19 cellular contexts compared by ENCODE assay signal in the genomic region with DNA sequence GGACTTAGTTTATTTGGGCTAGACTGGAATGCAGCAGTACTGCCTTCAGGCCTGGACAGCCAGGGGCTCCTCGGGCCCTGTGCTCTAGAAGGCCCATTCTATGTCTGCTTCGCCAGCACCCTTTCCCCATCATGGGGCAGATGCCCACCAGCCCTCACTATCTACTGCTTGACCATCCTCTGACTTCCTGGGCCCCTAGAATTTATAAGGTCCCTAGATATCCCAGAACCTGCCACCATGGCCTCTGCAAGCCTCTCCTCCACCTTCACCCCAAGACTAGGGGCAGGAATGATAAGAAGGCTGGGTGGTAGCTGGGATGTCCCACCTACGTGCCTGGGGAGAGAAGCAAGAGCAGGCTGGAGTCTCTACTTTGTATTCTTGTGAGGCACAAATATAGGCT. TPM values are rescaled to one million over a fixed set of nuclear protein-coding genes. Genes with fewer than 3 reads are reported as not detected.
DNase-seq lines count a peak whose midpoint lies in the region; ATAC-seq, FAIRE-seq and TF ChIP-seq lines count a peak whose summit lies in the region.
"Had no signal": no experiment of that assay in that cellular context is flagged by ENCODE, and none has a peak within 500 bp of the region (broad histone marks: within the 10 kb centered on the region; RNA-seq: fewer than 3 reads in every experiment).

No MANE protein-coding gene starts in this region.

- no peak for TF ChIP-seq RAD21 in HepG2 (CRISPR knock-in tag; IDR thresholded peaks at IDR 0.05)

- 98% methylated on average over 3 of the region's 3 CpGs for WGBS in HepG2 (ENCODE audit: low lambda C conversion rate)
- WGBS in right lobe of liver (ENCODE audit: insufficient coverage, low coverage, low lambda C conversion rate, missing lambda C conversion rate), result 88% methylated on average over 3 of the region's 3 CpGs
- WGBS in esophagus muscularis mucosa, result 97% methylated on average over 3 of the region's 3 CpGs
- 94% methylated on average over 3 of the region's 3 CpGs for WGBS in thyroid gland, 2 donors

- no peak for DNase-seq in HepG2 (ENCODE audit: low spot score)
- DNase-seq in right lobe of liver, result no peak
- no peak for DNase-seq in OCI-LY7 (ENCODE audit: low spot score)
- DNase-seq in esophagus muscularis mucosa (ENCODE audit: extremely low spot score), result no peak
- no peak for DNase-seq in thyroid gland
- no peak for DNase-seq in sciatic nerve (ENCODE audit: low spot score)
- DNase-seq: 8988T; CD4-positive, CD25-positive, alpha-beta regulatory T cell; GDM1; GM23248; IMR-90 had no signal

- BruUV-seq in HepG2 (replicated peaks; lab: Mats Ljungman, UMichigan) (no TSS peak), OCI-LY7 (replicated peaks; lab: Mats Ljungman, UMichigan) (no TSS peak)

- TF ChIP-seq POLR2A in HepG2 (IDR thresholded peaks at IDR 0.05; ENCODE audit: insufficient read depth in 1 of 2, low read depth in 2 of 2, low read length in 2 of 2) (no peak), right lobe of liver (IDR thresholded peaks at IDR 0.05) (no peak), esophagus muscularis mucosa (IDR thresholded peaks at IDR 0.05; ENCODE audit: low read depth) (no peak), thyroid gland (IDR thresholded peaks at IDR 0.05) (no peak)

- in situ Hi-C loops in HepG2 (cut with HindIII; ENCODE audit: extremely low pct_ligation_motif_present, low pct_unique_long_range_greater_than_20kb), result loop anchor here (10.0 kb wide), 1 partner anchor 60 kb away; a partner anchor contains a TSS

- H3K4me1 ChIP-seq in HepG2 (ENCODE audit: insufficient read depth, low read length) (peaks cover 9% of the 10 kb centered on the region), right lobe of liver (peaks cover 0 to under 1% (median 0%) of the 10 kb centered on the region in 4 donors), OCI-LY7 (ENCODE audit: insufficient read depth, low read length, poor library complexity, severe bottlenecking) (peaks cover 17% of the 10 kb centered on the region), esophagus muscularis mucosa (peaks cover 0 to 19% (median 17%) of the 10 kb centered on the region in 4 donors), thyroid gland (peaks cover 12 to 15% of the 10 kb centered on the region in 2 donors)
- H3K4me1 ChIP-seq: Caco-2, HAP-1 had no signal

- H3K4me3 ChIP-seq in HepG2 (replicated peaks in 1 of 3; ENCODE audit: insufficient read depth in 1 of 3, low read depth in 2 of 3, low read length in 3 of 3) (no peak overlapping the region), right lobe of liver (no peak overlapping the region), OCI-LY7 (ENCODE audit: low read depth, low read length, poor library complexity, severe bottlenecking) (no peak overlapping the region), esophagus muscularis mucosa (no peak overlapping the region), thyroid gland (replicated peaks in 1 of 3) (no peak overlapping the region)
- H3K4me3 ChIP-seq: BLaER1 treated with 17β-estradiol and CSF1 and Interleukin-3, amounts not matched to agents 10 nM and 100 nM; GM23248; HAP-1; K562 had no signal

- TF ChIP-seq EP300 in HepG2 (IDR thresholded peaks at IDR 0.05; ENCODE audit: low read depth in 2 of 2, low read length in 2 of 2) (no peak), HepG2 (CRISPR knock-in tag; IDR thresholded peaks at IDR 0.05; ENCODE audit: borderline replicate concordance) (no peak), esophagus muscularis mucosa (IDR thresholded peaks at IDR 0.05) (no peak)

- H3K9me2 ChIP-seq in OCI-LY7 (ENCODE audit: insufficient read depth, low read length), result no peaks in the 10 kb centered on the region

- H3K27ac ChIP-seq in HepG2 (ENCODE audit: extremely low read length, insufficient read depth, low read length) (no peak overlapping the region), right lobe of liver (no peak overlapping the region), OCI-LY7 (ENCODE audit: low read depth, low read length, poor library complexity, severe bottlenecking) (no peak overlapping the region), esophagus muscularis mucosa (replicated peaks in 1 of 4) (peak overlapping the region in 3 of 4 donors; percentile 33 to 77 (median 68)), thyroid gland (peak overlapping the region; percentile 57 to 84 (median 69))
- H3K27ac ChIP-seq: BLaER1 treated with 17β-estradiol and CSF1 and Interleukin-3, amounts not matched to agents 10 nM and 100 nM; GM23248; HL-60 had no signal

- H3K27me3 ChIP-seq in HepG2 (ENCODE audit: control insufficient read depth in 1 of 2, insufficient read depth in 2 of 2, low read length in 2 of 2), result no peaks in the 10 kb centered on the region
- H3K27me3 ChIP-seq in right lobe of liver, result no peaks in the 10 kb centered on the region
- no peaks in the 10 kb centered on the region for H3K27me3 ChIP-seq in esophagus muscularis mucosa
- H3K27me3 ChIP-seq in thyroid gland, result no peaks in the 10 kb centered on the region
- H3K27me3 ChIP-seq: BLaER1 treated with 17β-estradiol and CSF1 and Interleukin-3, amounts not matched to agents 10 nM and 100 nM had no signal

- H3K9ac ChIP-seq in HepG2 (ENCODE audit: insufficient read depth, low read depth, low read length), result no peak overlapping the region
- H3K9ac ChIP-seq: GM23248 had no signal

- H3K9me3 ChIP-seq in HepG2 (ENCODE audit: low read length) (no peaks in the 10 kb centered on the region), right lobe of liver (no peaks in the 10 kb centered on the region), OCI-LY7 (ENCODE audit: low read length) (no peaks in the 10 kb centered on the region), esophagus muscularis mucosa (no peaks in the 10 kb centered on the region), thyroid gland (no peaks in the 10 kb centered on the region)
- H3K9me3 ChIP-seq: BLaER1 treated with 17β-estradiol and CSF1 and Interleukin-3, amounts not matched to agents 10 nM and 100 nM; Caco-2; HAP-1 had no signal

- peaks cover 0 to 5% of the 10 kb centered on the region in 2 experiments; a peak in 1 of 5 replicates for H3K36me3 ChIP-seq in HepG2 (replicated peaks in 1 of 2; ENCODE audit: control insufficient read depth in 1 of 2, insufficient read depth in 2 of 2, low read length in 2 of 2)
- no peaks in the 10 kb centered on the region for H3K36me3 ChIP-seq in right lobe of liver
- H3K36me3 ChIP-seq in OCI-LY7 (ENCODE audit: insufficient read depth, low read length), result no peaks in the 10 kb centered on the region
- peaks cover 0 to 10% (median 6%) of the 10 kb centered on the region in 4 donors for H3K36me3 ChIP-seq in esophagus muscularis mucosa
- no peaks in the 10 kb centered on the region for H3K36me3 ChIP-seq in thyroid gland
- H3K36me3 ChIP-seq: HAP-1 had no signal

- POLR2A ChIA-PET in HepG2 (lab: Yijun Ruan, JAX), result interaction anchor here (0.6 kb wide), 1 partner anchor 140 kb away, joined by 3 read pairs; no protein-coding TSS in a partner anchor
- POLR2A ChIA-PET in OCI-LY7 (lab: Charles Lee), result no interaction called here

- H3K79me2 ChIP-seq in HepG2 (ENCODE audit: insufficient read depth, low read length), result no peaks in the 10 kb centered on the region
- H3K79me2 ChIP-seq in OCI-LY7 (ENCODE audit: insufficient read depth, low read depth, low read length), result no peaks in the 10 kb centered on the region

- TF ChIP-seq CTCF in HepG2 (CRISPR knock-in tag; IDR thresholded peaks at IDR 0.05), result no peak
- TF ChIP-seq CTCF in right lobe of liver (IDR thresholded peaks at IDR 0.05), result no peak
- no peak for TF ChIP-seq CTCF in OCI-LY7 (conservative IDR thresholded peaks at IDR 0.05; ENCODE audit: low read length)
- TF ChIP-seq CTCF in esophagus muscularis mucosa (IDR thresholded peaks at IDR 0.05), result no peak
- TF ChIP-seq CTCF in thyroid gland (IDR thresholded peaks at IDR 0.05), result no peak

- no peak for FAIRE-seq in HepG2 (lab: Jason Lieb, UNC)
- FAIRE-seq: D721Med had no signal

- no peaks in the 10 kb centered on the region for H4K20me1 ChIP-seq in HepG2 (ENCODE audit: insufficient read depth, low read length)
- no peaks in the 10 kb centered on the region for H4K20me1 ChIP-seq in OCI-LY7 (ENCODE audit: insufficient read depth, low read length)
- H4K20me1 ChIP-seq: BLaER1 treated with 17β-estradiol and CSF1 and Interleukin-3, amounts not matched to agents 10 nM and 100 nM had no signal

- H2AFZ ChIP-seq in HepG2 (ENCODE audit: low read length) (no peak overlapping the region), OCI-LY7 (ENCODE audit: low read length) (peak overlapping the region; percentile 85; the same call in 1 of the 2 replicates)
- H2AFZ ChIP-seq: GM23248 had no signal

- H3K4me2 ChIP-seq in HepG2 (ENCODE audit: low read depth, low read length) (no peak overlapping the region), OCI-LY7 (ENCODE audit: low read length) (peak overlapping the region; percentile 66; the same call in 1 of the 2 replicates)

- ATAC-seq in HepG2, result no peak; the same call in 2 of the 3 replicates
- ATAC-seq in right lobe of liver, result no peak
- no peak for ATAC-seq in HG03520 (IDR thresholded peaks at IDR 0.05; ENCODE audit: unreplicated experiment)
- ATAC-seq in HG02759 (IDR thresholded peaks at IDR 0.05; ENCODE audit: unreplicated experiment), result no peak
- no peak for ATAC-seq in sciatic nerve

- intact Hi-C loops in HepG2 (cut with micrococcal nuclease; ENCODE audit: unreplicated experiment), result no loop called here
- intact Hi-C loops in right lobe of liver (cut with DNase I), result loop anchor here (10.0 kb wide), 1 partner anchor 100 kb away; no protein-coding TSS in a partner anchor
- intact Hi-C loops in OCI-LY7 (cut with micrococcal nuclease; ENCODE audit: unreplicated experiment), result loop anchor here (10.0 kb wide), 1 partner anchor 430 kb away; no protein-coding TSS in a partner anchor
- intact Hi-C loops in esophagus muscularis mucosa (cut with DNase I), result no loop called here
- intact Hi-C loops in thyroid gland (cut with DNase I), result no loop called here
- intact Hi-C loops in sciatic nerve (cut with DNase I), result no loop called here

- CTCF ChIA-PET in HepG2 (lab: Yijun Ruan, JAX; ENCODE audit: low intra/inter-chr PET ratio, low total read pairs) (interaction anchor here (1.5 kb wide), 1 partner anchor 105 kb away, joined by 15 read pairs; no protein-coding TSS in a partner anchor), OCI-LY7 (lab: Charles Lee; ENCODE audit: unreplicated experiment) (no interaction called here)

RNA-seq across cellular contexts. Expression of a gene that starts 58.8 kb away (rescaled TPM):
- 123 and 135 TPM in 2 replicates for total RNA-seq in HepG2 (2016; rRNA removed; fragmentation: Illumina TruSeq; extraction: Trizol)
- total RNA-seq in HepG2 (2016; cell fraction: cytosol; rRNA removed; fragmentation: Illumina TruSeq; extraction: Trizol; ENCODE audit: low read depth), result 98.8 and 127 TPM in 2 replicates
- 127 and 145 TPM in 2 replicates for total RNA-seq in HepG2 (2016; cell fraction: insoluble cytoplasmic fraction; rRNA removed; fragmentation: Illumina TruSeq; extraction: Trizol)
- total RNA-seq in HepG2 (2016; cell fraction: membrane; rRNA removed; fragmentation: Illumina TruSeq; extraction: Trizol), result 62.4 and 67.2 TPM in 2 replicates
- 136 and 152 TPM in 2 replicates for total RNA-seq in HepG2 (2016; cell fraction: nucleus; rRNA removed; fragmentation: Illumina TruSeq; extraction: Trizol)
- 44.9 and 49.4 TPM in 2 replicates for polyA plus RNA-seq in HepG2 (2011; rRNA removed)
- 17.6 and 28.4 TPM in 2 replicates for polyA plus RNA-seq in HepG2 (2011; cell fraction: cytosol; rRNA removed)
- 37.0 and 38.5 TPM in 2 replicates for polyA plus RNA-seq in HepG2 (2011; cell fraction: nucleus; rRNA removed)
- 57.6 and 63.3 TPM in 2 replicates for polyA plus RNA-seq in HepG2 (2012)
- polyA plus RNA-seq in HepG2 (2016; cell fraction: cytosol; fragmentation: Illumina TruSeq; extraction: Trizol; ENCODE audit: low read depth), result 1.6 and 2.2 TPM in 2 replicates
- 83.4 and 92.4 TPM in 2 replicates for polyA plus RNA-seq in HepG2 (2016; cell fraction: insoluble cytoplasmic fraction; fragmentation: Illumina TruSeq; extraction: Trizol; ENCODE audit: low read depth)
- 9.6 and 10.8 TPM in 2 replicates for polyA plus RNA-seq in HepG2 (2016; cell fraction: membrane; fragmentation: Illumina TruSeq; extraction: Trizol; ENCODE audit: low read depth)
- polyA plus RNA-seq in HepG2 (2016; cell fraction: nucleus; fragmentation: Illumina TruSeq; extraction: Trizol; ENCODE audit: insufficient read depth, low read depth), result 89.5 and 94.1 TPM in 2 replicates
- 16.3 and 63.5 TPM in 2 replicates for polyA minus RNA-seq in HepG2 (2011; rRNA and poly(A)+ RNA removed; ENCODE audit: low replicate concordance)
- polyA minus RNA-seq in HepG2 (2011; cell fraction: cytosol; rRNA and poly(A)+ RNA removed), result 84.7 and 102 TPM in 2 replicates
- polyA minus RNA-seq in HepG2 (2011; cell fraction: nucleus; rRNA and poly(A)+ RNA removed), result 292 and 316 TPM in 2 replicates
- total RNA-seq in right lobe of liver, result 10 to 100 TPM; 19.5 to 28.0 (median 21.5) TPM
- 24.2 and 25.2 TPM in 2 replicates for total RNA-seq in OCI-LY7 (2014; rRNA removed; shearing (Covaris generic))
- total RNA-seq in OCI-LY7 (2022), result 37.0 and 39.1 TPM in 2 replicates
- total RNA-seq in esophagus muscularis mucosa, result 10 to 100 TPM; 54.5 to 90.1 (median 68.9) TPM
- 10 to 100 TPM; 46.3 to 77.5 (median 53.6) TPM for total RNA-seq in thyroid gland
- total RNA-seq in sciatic nerve, result 50.1 TPM

RNA-seq across cellular contexts. Expression of a gene that starts 59.6 kb away (rescaled TPM):
- total RNA-seq in HepG2 (2016; rRNA removed; fragmentation: Illumina TruSeq; extraction: Trizol) (21.1 and 22.4 TPM in 2 replicates), right lobe of liver (1 to 10 TPM; 2.0 to 5.3 (median 2.5) TPM), OCI-LY7 (2022) (7.6 and 7.9 TPM in 2 replicates), esophagus muscularis mucosa (10 to 100 TPM in 2 of 4 donors, 1 to 10 TPM in 2; 5.0 to 12.3 (median 9.3) TPM), thyroid gland (10 to 100 TPM; 19.5 to 33.9 (median 24.3) TPM), sciatic nerve (13.3 TPM)
- 13.0 and 13.5 TPM in 2 replicates for total RNA-seq in HepG2 (2016; cell fraction: cytosol; rRNA removed; fragmentation: Illumina TruSeq; extraction: Trizol; ENCODE audit: low read depth)
- total RNA-seq in HepG2 (2016; cell fraction: insoluble cytoplasmic fraction; rRNA removed; fragmentation: Illumina TruSeq; extraction: Trizol), result 20.7 and 22.3 TPM in 2 replicates
- 18.6 and 18.9 TPM in 2 replicates for total RNA-seq in HepG2 (2016; cell fraction: membrane; rRNA removed; fragmentation: Illumina TruSeq; extraction: Trizol)
- total RNA-seq in HepG2 (2016; cell fraction: nucleus; rRNA removed; fragmentation: Illumina TruSeq; extraction: Trizol), result 16.1 and 23.9 TPM in 2 replicates
- polyA plus RNA-seq in HepG2 (2011; rRNA removed), result 3.9 and 4.2 TPM in 2 replicates
- polyA plus RNA-seq in HepG2 (2011; cell fraction: cytosol; rRNA removed), result 2.7 and 4.3 TPM in 2 replicates
- 4.0 and 5.7 TPM in 2 replicates for polyA plus RNA-seq in HepG2 (2011; cell fraction: nucleus; rRNA removed)
- polyA plus RNA-seq in HepG2 (2012), result 8.4 and 10.9 TPM in 2 replicates
- 12.3 and 14.0 TPM in 2 replicates for polyA plus RNA-seq in HepG2 (2016; cell fraction: cytosol; fragmentation: Illumina TruSeq; extraction: Trizol; ENCODE audit: low read depth)
- 22.9 and 29.9 TPM in 2 replicates for polyA plus RNA-seq in HepG2 (2016; cell fraction: insoluble cytoplasmic fraction; fragmentation: Illumina TruSeq; extraction: Trizol; ENCODE audit: low read depth)
- polyA plus RNA-seq in HepG2 (2016; cell fraction: membrane; fragmentation: Illumina TruSeq; extraction: Trizol; ENCODE audit: low read depth), result 16.3 and 16.6 TPM in 2 replicates
- 18.7 and 24.5 TPM in 2 replicates for polyA plus RNA-seq in HepG2 (2016; cell fraction: nucleus; fragmentation: Illumina TruSeq; extraction: Trizol; ENCODE audit: insufficient read depth, low read depth)
- polyA minus RNA-seq in HepG2 (2011; rRNA and poly(A)+ RNA removed; ENCODE audit: low replicate concordance), result 5.4 and 7.3 TPM in 2 replicates
- polyA minus RNA-seq in HepG2 (2011; cell fraction: cytosol; rRNA and poly(A)+ RNA removed), result 3.7 and 4.5 TPM in 2 replicates
- 13.8 and 15.0 TPM in 2 replicates for polyA minus RNA-seq in HepG2 (2011; cell fraction: nucleus; rRNA and poly(A)+ RNA removed)
- 8.3 and 10.4 TPM in 2 replicates for total RNA-seq in OCI-LY7 (2014; rRNA removed; shearing (Covaris generic))

Comparison
In these comparisons a context has a peak if more than half of its experiments do, and no peak if none do; other contexts are left out.
1. intact Hi-C loops: an anchor here in right lobe of liver (10.0 kb wide) and OCI-LY7 (10.0 kb wide); none called in HepG2, esophagus muscularis mucosa, thyroid gland and sciatic nerve.
2. H3K27ac ChIP-seq: peak in esophagus muscularis mucosa (3 of 4) and thyroid gland (3 of 3); none in HepG2 (single experiment), right lobe of liver (0 of 3) and OCI-LY7 (single experiment).